ENCODE assay signal across 7 cellular contexts in genomic region chr6:142945071-142945445, GRCh38. TPM values are rescaled to one million over a fixed set of nuclear protein-coding genes. Genes with fewer than 3 reads are reported as not detected.
DNase-seq lines count a peak whose midpoint lies in the region; ATAC-seq, FAIRE-seq and TF ChIP-seq lines count a peak whose summit lies in the region.

HIVEP2 (minus strand) TSS chr6:142945176; CDS start chr6:142774738, 170,438 bp downstream.

- POLR2A ChIA-PET in H1 (lab: Charles Lee; ENCODE audit: partially characterized antibody) = interaction anchor here (0.9 to 1.4 kb wide), 3 partner anchors 19 to 62 kb away, joined by 4 to 10 read pairs (median 5); no protein-coding TSS in a partner anchor

- peak within 1 kb of the TSS; percentile 82; the same call in 1 of the 2 replicates for H2BK20ac ChIP-seq in H1 (ENCODE audit: low read length)

- H3K4me3 ChIP-seq in H1 (ENCODE audit: extremely low read depth in 1 of 4, insufficient read depth in 2 of 4, low read depth in 3 of 4, low read length in 4 of 4) (peak within 1 kb of the TSS; percentile 74 to 98 (median 94)), mesodermal cell (ENCODE audit: extremely low read depth, insufficient read depth, low read length, poor library complexity, severe bottlenecking) (peak within 1 kb of the TSS; percentile 77)

- TF ChIP-seq RAD21 in H1 (IDR thresholded peaks at IDR 0.05 in 1 of 2, conservative IDR thresholded peaks at IDR 0.05 in 1 of 2; ENCODE audit: low read depth in 2 of 2, low read length in 2 of 2) = no peak

- peak within 1 kb of the TSS; percentile 96 for H3K18ac ChIP-seq in H1 (ENCODE audit: extremely low read depth, low read length)

- peak within 1 kb of the TSS; percentile 84 for H3K4me3 Mint-ChIP-seq in activated CD8-positive, alpha-beta memory T cell treated with anti-CD3 and anti-CD28 coated beads, Interleukin-2, amount 10 ng/mL, durations not matched to agents 7 days and 5 days

- H3K4ac ChIP-seq in H1 (replicated peaks; ENCODE audit: insufficient read length, low read depth, low read length) = no peak within 1 kb of the TSS

- peak within 1 kb of the TSS; percentile 71 for H4K91ac ChIP-seq in H1 (replicated peaks; ENCODE audit: insufficient read length, low read length)

- peak within 1 kb of the TSS; percentile 54 for H3K56ac ChIP-seq in H1 (replicated peaks; ENCODE audit: insufficient read length, low read depth, low read length)

- 0 out of 2 replicates have a peak, but pooled peaks cover 2% of the 10 kb centered on the region for H3K79me1 ChIP-seq in H1 (ENCODE audit: low read depth, low read length)

- no peak within 1 kb of the TSS for H3K23ac ChIP-seq in H1 (ENCODE audit: insufficient read length)

- peaks cover 0 to 4% of the 10 kb centered on the region in 2 experiments for H4K20me1 ChIP-seq in H1 (replicated peaks in 1 of 2; ENCODE audit: control insufficient read depth in 1 of 2, insufficient read depth in 2 of 2, low read length in 2 of 2)

- DNase-seq in NCI-H774 (lab: John Stamatoyannopoulos, UW) (peak; percentile 56), H1 (ENCODE audit: low read depth in 1 of 2, low spot score in 2 of 2) (peak in 1 of 2 experiments; percentile 81)
- peak; percentile 86 for DNase-seq in activated CD8-positive, alpha-beta memory T cell treated with anti-CD3 and anti-CD28 coated beads, Interleukin-2, amount 10 ng/mL, durations not matched to agents 7 days and 5 days
- peak; percentile 73 to 74 for DNase-seq in stimulated activated CD8-positive, alpha-beta memory T cell treated with anti-CD3 and anti-CD28 coated beads, Interleukin-2, amount 100 ng/mL, for 1 hour (ENCODE audit: low read depth in 2 of 2)

- H3K36me3 Mint-ChIP-seq in activated CD8-positive, alpha-beta memory T cell treated with anti-CD3 and anti-CD28 coated beads, Interleukin-2, amount 10 ng/mL, durations not matched to agents 7 days and 5 days = no peaks in the 10 kb centered on the region

- H3K27me3 Mint-ChIP-seq in activated CD8-positive, alpha-beta memory T cell treated with anti-CD3 and anti-CD28 coated beads, Interleukin-2, amount 10 ng/mL, durations not matched to agents 7 days and 5 days = no peaks in the 10 kb centered on the region

- H3K4me1 ChIP-seq in H1 (replicated peaks in 1 of 4; ENCODE audit: control insufficient read depth in 3 of 4, insufficient read depth in 4 of 4, low read length in 3 of 4) (peaks cover 0 to 3% (median 0%) of the 10 kb centered on the region in 4 experiments; a peak in 4 of 7 replicates), mesodermal cell (ENCODE audit: control insufficient read depth, insufficient read depth, low read length, poor library complexity, severe bottlenecking) (peaks cover 25% of the 10 kb centered on the region)

- no peak for FAIRE-seq in H1 (lab: Jason Lieb, UNC)

- H3K4me2 ChIP-seq in H1 (ENCODE audit: insufficient read depth in 1 of 2, low read depth in 2 of 2, low read length in 2 of 2) = peak within 1 kb of the TSS; percentile 88 to 99

- peak within 1 kb of the TSS; percentile 65; the same call in 1 of the 2 replicates for H2BK15ac ChIP-seq in H1 (ENCODE audit: low read length)

- H3K9me3 ChIP-seq in H1 (ENCODE audit: insufficient read depth in 2 of 2, low read depth in 1 of 2, low read length in 1 of 2) (no peaks in the 10 kb centered on the region), mesodermal cell (ENCODE audit: control insufficient read depth, low read length) (no peaks in the 10 kb centered on the region)

- H3K14ac ChIP-seq in H1 (ENCODE audit: insufficient read length) = no peak within 1 kb of the TSS

- peaks cover 17% of the 10 kb centered on the region for H3K23me2 ChIP-seq in H1 (ENCODE audit: low read depth, low read length)

- peak within 1 kb of the TSS; percentile 87 for H3K27ac ChIP-seq in H1 (ENCODE audit: low read depth, low read length)
- H3K27ac ChIP-seq in mesodermal cell (ENCODE audit: low read depth, low read length, severe bottlenecking) = peak within 1 kb of the TSS; percentile 98

- peaks cover 0 to 40% of the 10 kb centered on the region in 2 experiments; a peak in 3 of 4 replicates for H3K79me2 ChIP-seq in H1 (ENCODE audit: control insufficient read depth in 1 of 2, insufficient read depth in 2 of 2, low read length in 2 of 2)

- ATAC-seq in GM18511 (IDR thresholded peaks at IDR 0.05; ENCODE audit: unreplicated experiment) (peak; percentile 27), HG02938 (IDR thresholded peaks at IDR 0.05; ENCODE audit: unreplicated experiment) (peak; percentile 12)
- ATAC-seq in activated CD8-positive, alpha-beta memory T cell treated with anti-CD3 and anti-CD28 coated beads, Interleukin-2, amount 10 ng/mL, durations not matched to agents 7 days and 5 days = peak; percentile 21

- peak within 1 kb of the TSS; percentile 96 for H4K8ac ChIP-seq in H1 (ENCODE audit: extremely low read depth, insufficient read depth, low read length)

- peak within 1 kb of the TSS; percentile 97 for H2BK12ac ChIP-seq in H1 (ENCODE audit: low read depth, low read length)

- no peak within 1 kb of the TSS; the same call in 1 of the 2 replicates for H2AK5ac ChIP-seq in H1 (ENCODE audit: low read depth, low read length)

- H3K4me1 Mint-ChIP-seq in activated CD8-positive, alpha-beta memory T cell treated with anti-CD3 and anti-CD28 coated beads, Interleukin-2, amount 10 ng/mL, durations not matched to agents 7 days and 5 days = peaks cover 43% of the 10 kb centered on the region

- peak within 1 kb of the TSS; percentile 89 for H4K5ac ChIP-seq in H1 (ENCODE audit: insufficient read length, low read depth, low read length)

- H3K36me3 ChIP-seq in H1 (ENCODE audit: control insufficient read depth in 2 of 4, insufficient read depth in 4 of 4, low read length in 3 of 4) (no peaks in the 10 kb centered on the region), mesodermal cell (ENCODE audit: control insufficient read depth, insufficient read depth, low read length) (no peaks in the 10 kb centered on the region)

- peak in 1 of 2 experiments; percentile 69; a peak in 1 of 3 replicates for TF ChIP-seq EP300 in H1 (IDR thresholded peaks at IDR 0.05; ENCODE audit: borderline replicate concordance in 1 of 2, low read depth in 2 of 2, low read length in 2 of 2)

- CTCF ChIA-PET in activated CD8-positive, alpha-beta memory T cell treated with anti-CD3 and anti-CD28 coated beads, Interleukin-2, amount 10 ng/mL, durations not matched to agents 7 days and 5 days (lab: Charles Lee) = interaction anchor here (0.6 to 2.3 kb wide), 3 partner anchors 9 to 89 kb away, joined by 3 to 10 read pairs (median 3); no protein-coding TSS in a partner anchor
- CTCF ChIA-PET in H1 (lab: Charles Lee; ENCODE audit: partially characterized antibody) = no interaction called here

- no peaks in the 10 kb centered on the region for H3K9me3 Mint-ChIP-seq in activated CD8-positive, alpha-beta memory T cell treated with anti-CD3 and anti-CD28 coated beads, Interleukin-2, amount 10 ng/mL, durations not matched to agents 7 days and 5 days (ENCODE audit: low read depth)

- H2AFZ ChIP-seq in H1 (ENCODE audit: low read length) = peak within 1 kb of the TSS; percentile 87

- peaks cover 0 to 4% (median 1%) of the 10 kb centered on the region in 4 experiments; a peak in 2 of 7 replicates for H3K27me3 ChIP-seq in H1 (replicated peaks in 1 of 4; ENCODE audit: control insufficient read depth in 3 of 4, extremely low read depth in 1 of 4, insufficient read depth in 3 of 4, low read length in 3 of 4)

- TF ChIP-seq POLR2A in H1 (IDR thresholded peaks at IDR 0.05; ENCODE audit: control extremely low read depth in 1 of 2, low read depth in 2 of 2, low read length in 2 of 2) = no peak

- TF ChIP-seq CTCF in H1 (IDR thresholded peaks at IDR 0.05; ENCODE audit: control extremely low read depth in 1 of 3, insufficient read depth in 1 of 3, low read depth in 1 of 3, low read length in 3 of 3) = no peak

- H2BK120ac ChIP-seq in H1 (replicated peaks; ENCODE audit: low read depth, low read length) = peak within 1 kb of the TSS; percentile 86

- peak within 1 kb of the TSS; percentile 96 for H3K27ac Mint-ChIP-seq in activated CD8-positive, alpha-beta memory T cell treated with anti-CD3 and anti-CD28 coated beads, Interleukin-2, amount 10 ng/mL, durations not matched to agents 7 days and 5 days

- H2BK5ac ChIP-seq in H1 (ENCODE audit: low read depth, low read length) = peak within 1 kb of the TSS; percentile 96

- peak within 1 kb of the TSS; percentile 59 to 96 (median 92) for H3K9ac ChIP-seq in H1 (replicated peaks in 1 of 4; ENCODE audit: extremely low read depth in 1 of 4, low read depth in 3 of 4, low read length in 3 of 4)

- WGBS in H1 (ENCODE audit: extremely low coverage in 1 of 2, insufficient coverage in 1 of 2, insufficient read length in 1 of 2, insufficient replicate concordance in 2 of 2, low coverage in 1 of 2, low lambda C conversion rate in 2 of 2, missing lambda C conversion rate in 1 of 2), 2 experiments = 0% methylated on average over 1 of the region's 46 CpGs; no CpG with 5 or more reads in 1 of the 2 experiments
- 0% methylated on average over 22 to 24 of the region's 46 CpGs for WGBS in mesodermal cell (ENCODE audit: insufficient coverage in 2 of 2), 2 experiments

TF ChIP-seq in H1, 55 proteins besides CTCF, POLR2A, EP300 and RAD21 (continues in another document):
- TF ChIP-seq CREB1 (IDR thresholded peaks at IDR 0.05) = 0 out of 2 replicates have a peak, but pooled peaks have one; percentile 26

RNA-seq across cellular contexts. Expression of gene HIVEP2, which starts in this region (rescaled TPM):
- total RNA-seq in activated CD8-positive, alpha-beta memory T cell treated with anti-CD3 and anti-CD28 coated beads, Interleukin-2, amount 10 ng/mL, durations not matched to agents 7 days and 5 days = 10 to 100 TPM; 24.1 to 28.8 TPM
- 5.9 and 6.1 TPM in 2 replicates for total RNA-seq in H1 (2021; fragmentation: NEBNext Ultra II Directional; extraction: Animal tissue kit (Norgen Biotek cat#: 25700))
- 1.7 and 2.2 TPM in 2 replicates for polyA plus RNA-seq in H1 (2011; rRNA removed)
- polyA plus RNA-seq in H1 (2011; cell fraction: cytosol; rRNA removed) = 2.0 TPM
- polyA plus RNA-seq in H1 (2011; cell fraction: nucleus; rRNA removed) = 7.2 TPM
- 3.2 to 4.7 TPM (median 3.7 TPM) in 4 replicates for polyA plus RNA-seq in H1 (2012, experiment 1 of 2)
- 0.10 TPM for polyA plus RNA-seq in H1 (2012, experiment 2 of 2)
- 2.9 TPM for polyA plus RNA-seq in H1 (2013, experiment 1 of 2)
- 2.9 TPM for polyA plus RNA-seq in H1 (2013, experiment 2 of 2)
- 6.5 and 9.7 TPM in 2 replicates for polyA minus RNA-seq in H1 (2011; rRNA and poly(A)+ RNA removed)
- polyA minus RNA-seq in H1 (2011; cell fraction: cytosol; rRNA and poly(A)+ RNA removed) = 3.7 TPM
- polyA minus RNA-seq in H1 (2011; cell fraction: nucleus; rRNA and poly(A)+ RNA removed) = 10.6 TPM
- polyA plus RNA-seq in mesodermal cell (2013, experiment 1 of 2) = 7.7 TPM
- 6.6 TPM for polyA plus RNA-seq in mesodermal cell (2013, experiment 2 of 2)
